8 cellular contexts compared by ENCODE assay signal in the genomic region with DNA sequence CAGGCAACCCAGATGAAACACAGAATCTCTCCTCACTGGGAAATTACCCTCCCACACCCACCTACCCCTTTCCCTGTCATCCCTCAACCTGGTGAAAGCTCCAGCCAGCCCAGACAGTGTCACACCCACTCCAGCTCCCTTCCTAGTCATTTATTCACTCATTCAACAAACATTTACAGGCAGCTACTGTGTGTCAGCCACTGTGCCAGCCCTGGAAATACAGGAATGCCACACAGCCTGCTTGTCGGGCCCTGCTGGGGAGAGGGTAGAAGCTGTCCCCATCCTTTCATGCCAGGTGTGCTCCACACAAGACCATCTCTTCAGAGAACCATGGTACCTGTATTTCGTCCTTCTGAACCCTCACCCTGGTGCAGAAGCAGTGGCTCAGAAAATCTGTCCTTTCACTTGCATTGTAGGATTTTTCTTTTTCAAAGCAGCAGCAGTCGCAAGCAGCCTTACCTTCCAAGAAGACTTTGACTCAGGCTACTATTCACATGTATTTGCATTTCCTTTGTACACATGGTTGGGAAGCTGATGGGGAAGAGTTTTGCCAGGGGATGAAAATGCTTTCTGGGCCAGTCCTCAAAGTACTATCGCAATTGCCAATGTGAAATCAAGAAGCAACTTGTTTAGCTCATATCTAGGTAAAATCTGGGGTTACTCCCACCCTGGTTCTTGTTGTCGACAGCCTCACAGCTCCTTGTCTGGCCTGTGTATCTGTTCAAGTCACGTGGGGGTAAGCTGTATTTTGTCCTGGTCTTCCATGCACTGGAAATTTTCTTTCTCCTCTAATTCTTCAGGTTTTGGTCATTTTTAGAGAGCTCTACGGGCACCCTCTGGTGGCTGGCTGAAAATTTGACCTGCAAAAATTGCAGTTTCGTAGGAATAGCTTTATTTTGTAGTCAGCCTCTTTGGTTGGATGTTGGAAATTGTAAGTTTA.
DNase-seq lines count a peak whose midpoint lies in the region; ATAC-seq and TF ChIP-seq lines count a peak whose summit lies in the region.

No MANE protein-coding gene starts in this region.

- no peaks in the 10 kb centered on the region; the same call in 1 of the 2 replicates for H3K9me3 Mint-ChIP-seq in HFFc6

- no peak overlapping the region for H3K4me3 ChIP-seq in epithelial cell of esophagus (ENCODE audit: low read length)

- no peak overlapping the region for H3K4me3 Mint-ChIP-seq in HFFc6

- ATAC-seq in SK-N-SH treated with all-trans-retinoic acid at 6 μM for 48 hours (peak; percentile 82), HG02588 (IDR thresholded peaks at IDR 0.05; ENCODE audit: unreplicated experiment) (no peak)

- DNase-seq in DMS53 (lab: John Stamatoyannopoulos, UW) (peak; percentile 71), HFFc6 (peak; percentile 31), epithelial cell of esophagus (ENCODE audit: low read depth) (peak; percentile 88), mucosa of gallbladder (ENCODE audit: low spot score) (peak; percentile 29), mesenteric fat pad (ENCODE audit: low spot score) (no peak), DMS79 (lab: John Stamatoyannopoulos, UW) (no peak)

- no peak overlapping the region for H3K27ac Mint-ChIP-seq in HFFc6

- H3K4me1 Mint-ChIP-seq in HFFc6 (ENCODE audit: low read depth) = no peaks in the 10 kb centered on the region

- peak; percentile 73 for TF ChIP-seq CTCF in HFFc6 (IDR thresholded peaks at IDR 0.05)
- TF ChIP-seq CTCF in epithelial cell of esophagus (IDR thresholded peaks at IDR 0.05; ENCODE audit: insufficient read depth, low read depth, low read length, missing control alignments) = peak; percentile 72

- H3K27me3 Mint-ChIP-seq in HFFc6 (ENCODE audit: insufficient read depth) = peaks cover 9% of the 10 kb centered on the region

- H3K36me3 Mint-ChIP-seq in HFFc6 (ENCODE audit: low read depth) = no peaks in the 10 kb centered on the region

TF ChIP-seq in SK-N-SH treated with all-trans-retinoic acid at 6 μM for 48 hours, 23 proteins besides CTCF, POLR2A, EP300 and RAD21:
- TF ChIP-seq TOX (CRISPR knock-in tag; IDR thresholded peaks at IDR 0.05; ENCODE audit: borderline replicate concordance) (no peak), ZFP3 (CRISPR knock-in tag; IDR thresholded peaks at IDR 0.05) (no peak), ESRRG (CRISPR knock-in tag; IDR thresholded peaks at IDR 0.05) (no peak), PPARA (CRISPR knock-in tag; IDR thresholded peaks at IDR 0.05; ENCODE audit: borderline replicate concordance) (no peak), ISL1 (CRISPR knock-in tag; IDR thresholded peaks at IDR 0.05) (no peak), GLIS3 (CRISPR knock-in tag; IDR thresholded peaks at IDR 0.05) (no peak), RARB (CRISPR knock-in tag; IDR thresholded peaks at IDR 0.05) (no peak), ZFP30 (CRISPR knock-in tag; IDR thresholded peaks at IDR 0.05) (no peak), OSR1 (CRISPR knock-in tag; IDR thresholded peaks at IDR 0.05) (no peak), BACH2 (CRISPR knock-in tag; IDR thresholded peaks at IDR 0.05; ENCODE audit: borderline replicate concordance) (no peak)
- TF ChIP-seq, protein P1, sequence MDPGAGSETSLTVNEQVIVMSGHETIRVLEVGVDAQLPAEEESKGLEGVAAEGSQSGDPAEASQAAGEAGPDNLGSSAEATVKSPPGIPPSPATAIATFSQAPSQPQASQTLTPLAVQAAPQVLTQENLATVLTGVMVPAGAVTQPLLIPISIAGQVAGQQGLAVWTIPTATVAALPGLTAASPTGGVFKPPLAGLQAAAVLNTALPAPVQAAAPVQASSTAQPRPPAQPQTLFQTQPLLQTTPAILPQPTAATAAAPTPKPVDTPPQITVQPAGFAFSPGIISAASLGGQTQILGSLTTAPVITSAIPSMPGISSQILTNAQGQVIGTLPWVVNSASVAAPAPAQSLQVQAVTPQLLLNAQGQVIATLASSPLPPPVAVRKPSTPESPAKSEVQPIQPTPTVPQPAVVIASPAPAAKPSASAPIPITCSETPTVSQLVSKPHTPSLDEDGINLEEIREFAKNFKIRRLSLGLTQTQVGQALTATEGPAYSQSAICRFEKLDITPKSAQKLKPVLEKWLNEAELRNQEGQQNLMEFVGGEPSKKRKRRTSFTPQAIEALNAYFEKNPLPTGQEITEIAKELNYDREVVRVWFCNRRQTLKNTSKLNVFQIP (CRISPR knock-in tag; IDR thresholded peaks at IDR 0.05; ENCODE audit: borderline replicate concordance, low read depth) = no peak
- TF ChIP-seq, protein P2, sequence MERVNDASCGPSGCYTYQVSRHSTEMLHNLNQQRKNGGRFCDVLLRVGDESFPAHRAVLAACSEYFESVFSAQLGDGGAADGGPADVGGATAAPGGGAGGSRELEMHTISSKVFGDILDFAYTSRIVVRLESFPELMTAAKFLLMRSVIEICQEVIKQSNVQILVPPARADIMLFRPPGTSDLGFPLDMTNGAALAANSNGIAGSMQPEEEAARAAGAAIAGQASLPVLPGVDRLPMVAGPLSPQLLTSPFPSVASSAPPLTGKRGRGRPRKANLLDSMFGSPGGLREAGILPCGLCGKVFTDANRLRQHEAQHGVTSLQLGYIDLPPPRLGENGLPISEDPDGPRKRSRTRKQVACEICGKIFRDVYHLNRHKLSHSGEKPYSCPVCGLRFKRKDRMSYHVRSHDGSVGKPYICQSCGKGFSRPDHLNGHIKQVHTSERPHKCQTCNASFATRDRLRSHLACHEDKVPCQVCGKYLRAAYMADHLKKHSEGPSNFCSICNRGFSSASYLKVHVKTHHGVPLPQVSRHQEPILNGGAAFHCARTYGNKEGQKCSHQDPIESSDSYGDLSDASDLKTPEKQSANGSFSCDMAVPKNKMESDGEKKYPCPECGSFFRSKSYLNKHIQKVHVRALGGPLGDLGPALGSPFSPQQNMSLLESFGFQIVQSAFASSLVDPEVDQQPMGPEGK (CRISPR knock-in tag; IDR thresholded peaks at IDR 0.05; ENCODE audit: borderline replicate concordance) = no peak
- TF ChIP-seq, protein P3, sequence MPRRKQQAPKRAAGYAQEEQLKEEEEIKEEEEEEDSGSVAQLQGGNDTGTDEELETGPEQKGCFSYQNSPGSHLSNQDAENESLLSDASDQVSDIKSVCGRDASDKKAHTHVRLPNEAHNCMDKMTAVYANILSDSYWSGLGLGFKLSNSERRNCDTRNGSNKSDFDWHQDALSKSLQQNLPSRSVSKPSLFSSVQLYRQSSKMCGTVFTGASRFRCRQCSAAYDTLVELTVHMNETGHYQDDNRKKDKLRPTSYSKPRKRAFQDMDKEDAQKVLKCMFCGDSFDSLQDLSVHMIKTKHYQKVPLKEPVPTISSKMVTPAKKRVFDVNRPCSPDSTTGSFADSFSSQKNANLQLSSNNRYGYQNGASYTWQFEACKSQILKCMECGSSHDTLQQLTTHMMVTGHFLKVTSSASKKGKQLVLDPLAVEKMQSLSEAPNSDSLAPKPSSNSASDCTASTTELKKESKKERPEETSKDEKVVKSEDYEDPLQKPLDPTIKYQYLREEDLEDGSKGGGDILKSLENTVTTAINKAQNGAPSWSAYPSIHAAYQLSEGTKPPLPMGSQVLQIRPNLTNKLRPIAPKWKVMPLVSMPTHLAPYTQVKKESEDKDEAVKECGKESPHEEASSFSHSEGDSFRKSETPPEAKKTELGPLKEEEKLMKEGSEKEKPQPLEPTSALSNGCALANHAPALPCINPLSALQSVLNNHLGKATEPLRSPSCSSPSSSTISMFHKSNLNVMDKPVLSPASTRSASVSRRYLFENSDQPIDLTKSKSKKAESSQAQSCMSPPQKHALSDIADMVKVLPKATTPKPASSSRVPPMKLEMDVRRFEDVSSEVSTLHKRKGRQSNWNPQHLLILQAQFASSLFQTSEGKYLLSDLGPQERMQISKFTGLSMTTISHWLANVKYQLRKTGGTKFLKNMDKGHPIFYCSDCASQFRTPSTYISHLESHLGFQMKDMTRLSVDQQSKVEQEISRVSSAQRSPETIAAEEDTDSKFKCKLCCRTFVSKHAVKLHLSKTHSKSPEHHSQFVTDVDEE (CRISPR knock-in tag; IDR thresholded peaks at IDR 0.05) = no peak

Comparison
In these comparisons a context has a peak if more than half of its experiments do, and no peak if none do; other contexts are left out.
1. DNase-seq: peak in DMS53 (single experiment), HFFc6 (single experiment), epithelial cell of esophagus (single experiment) and mucosa of gallbladder (single experiment); none in mesenteric fat pad (single experiment) and DMS79 (single experiment).